ENCODE assay signal across 11 cellular contexts in genomic region chr18:58213445-58213844, GRCh38.
DNase-seq lines count a peak whose midpoint lies in the region; ATAC-seq, FAIRE-seq and TF ChIP-seq lines count a peak whose summit lies in the region.
"Had no signal": no experiment of that assay in that cellular context is flagged by ENCODE, and none has a peak within 500 bp of the region (broad histone marks: within the 10 kb centered on the region; RNA-seq: fewer than 3 reads in every experiment).

No MANE protein-coding gene starts in this region.

- H3K4me3 ChIP-seq in AG09309 (ENCODE audit: control insufficient read depth, low read depth, low read length) (no peak overlapping the region), adipocyte (ENCODE audit: low read length) (no peak overlapping the region), kidney (ENCODE audit: low read length in 2 of 2) (no peak overlapping the region), Karpas-422 (ENCODE audit: low read length) (no peak overlapping the region)

- H4K20me1 ChIP-seq in Karpas-422 (ENCODE audit: insufficient read depth, low read depth, low read length), result peaks cover 21% of the 10 kb centered on the region

- H3K9ac ChIP-seq in adipocyte (ENCODE audit: low read length) (no peak overlapping the region), kidney (ENCODE audit: low read length in 2 of 2) (no peak overlapping the region), Karpas-422 (ENCODE audit: low read length) (no peak overlapping the region)

- ATAC-seq in HG02840 (IDR thresholded peaks at IDR 0.05; ENCODE audit: low FRiP score, unreplicated experiment) (no peak), GM18520 (IDR thresholded peaks at IDR 0.05; ENCODE audit: unreplicated experiment) (no peak)

- no peaks in the 10 kb centered on the region for H3K27me3 ChIP-seq in adipocyte (replicated peaks; ENCODE audit: control insufficient read depth, insufficient read depth, low read length)
- 0 out of 2 replicates have a peak, but pooled peaks cover 3% of the 10 kb centered on the region for H3K27me3 ChIP-seq in Karpas-422 (ENCODE audit: low read length)

- H3K27ac ChIP-seq in kidney (ENCODE audit: low read depth in 2 of 2, low read length in 2 of 2), result peak overlapping the region; percentile 29 to 52
- no peak overlapping the region for H3K27ac ChIP-seq in Karpas-422 (ENCODE audit: low read length)

- FAIRE-seq in kidney (lab: Jason Lieb, UNC), result no peak

- H3K9me2 ChIP-seq in Karpas-422 (replicated peaks; ENCODE audit: insufficient read depth, low read length), result no peaks in the 10 kb centered on the region

- H3K4me2 ChIP-seq in Karpas-422 (ENCODE audit: low read depth, low read length, poor library complexity, severe bottlenecking), result no peak overlapping the region

- DNase-seq in AG09309 (ENCODE audit: low read depth) (peak; percentile 70), KBM-7 (peak; percentile 56), adipocyte (ENCODE audit: low read depth) (peak; percentile 76), kidney (no peak), Karpas-422 (no peak), SHP77 (lab: John Stamatoyannopoulos, UW) (no peak)
- DNase-seq: activated B cell treated with CpG ODN at 0.5 μM for 24 hours, aorta, NCI-H510A treated with DMSO at 0.1 percent for 48 hours had no signal

- no peaks in the 10 kb centered on the region for H3K36me3 ChIP-seq in adipocyte (ENCODE audit: control insufficient read depth, insufficient read depth, low read length, severe bottlenecking)
- H3K36me3 ChIP-seq in kidney (ENCODE audit: control insufficient read depth in 1 of 2, insufficient read depth in 2 of 2, low read length in 2 of 2), result no peaks in the 10 kb centered on the region
- no peaks in the 10 kb centered on the region for H3K36me3 ChIP-seq in Karpas-422 (ENCODE audit: insufficient read depth, low read length)

- intact Hi-C loops in kidney (cut with DNase I), result no loop called here

- TF ChIP-seq CTCF in AG09309 (IDR thresholded peaks at IDR 0.05; ENCODE audit: control insufficient read depth, insufficient read depth, low read depth, low read length, missing control alignments), result no peak
- no peak for TF ChIP-seq CTCF in kidney (IDR thresholded peaks at IDR 0.05; ENCODE audit: borderline replicate concordance, extremely low read depth, insufficient read depth)

- H2AFZ ChIP-seq in Karpas-422 (ENCODE audit: low read length), result no peak overlapping the region

- H3K4me1 ChIP-seq in adipocyte (ENCODE audit: control insufficient read depth, insufficient read depth, low read length) (peaks cover 36% of the 10 kb centered on the region), kidney (ENCODE audit: control insufficient read depth in 1 of 2, insufficient read depth in 1 of 2, low read depth in 1 of 2, low read length in 2 of 2) (peaks cover 10 to 11% of the 10 kb centered on the region in 2 donors), Karpas-422 (ENCODE audit: low read length) (peaks cover 10% of the 10 kb centered on the region)

- in situ Hi-C loops in KBM-7 (cut with MboI; ENCODE audit: low pct_unique_long_range_greater_than_20kb, low sequenced_read_pairs), result no loop called here

- H3K9me3 ChIP-seq in adipocyte (ENCODE audit: control insufficient read depth, low read length) (no peaks in the 10 kb centered on the region), kidney (ENCODE audit: control insufficient read depth in 1 of 2, low read length in 2 of 2) (no peaks in the 10 kb centered on the region), Karpas-422 (ENCODE audit: low read length) (no peaks in the 10 kb centered on the region)

- no peaks in the 10 kb centered on the region for H3K79me2 ChIP-seq in Karpas-422 (ENCODE audit: low read length)

Comparison
In these comparisons a context has a peak if more than half of its experiments do, and no peak if none do; other contexts are left out.
1. DNase-seq: peak in AG09309 (single experiment), KBM-7 (single experiment) and adipocyte (single experiment); none in kidney (single experiment), Karpas-422 (single experiment) and SHP77 (0 of 2).